1 cellular context compared by ENCODE assay signal in the genomic region with DNA sequence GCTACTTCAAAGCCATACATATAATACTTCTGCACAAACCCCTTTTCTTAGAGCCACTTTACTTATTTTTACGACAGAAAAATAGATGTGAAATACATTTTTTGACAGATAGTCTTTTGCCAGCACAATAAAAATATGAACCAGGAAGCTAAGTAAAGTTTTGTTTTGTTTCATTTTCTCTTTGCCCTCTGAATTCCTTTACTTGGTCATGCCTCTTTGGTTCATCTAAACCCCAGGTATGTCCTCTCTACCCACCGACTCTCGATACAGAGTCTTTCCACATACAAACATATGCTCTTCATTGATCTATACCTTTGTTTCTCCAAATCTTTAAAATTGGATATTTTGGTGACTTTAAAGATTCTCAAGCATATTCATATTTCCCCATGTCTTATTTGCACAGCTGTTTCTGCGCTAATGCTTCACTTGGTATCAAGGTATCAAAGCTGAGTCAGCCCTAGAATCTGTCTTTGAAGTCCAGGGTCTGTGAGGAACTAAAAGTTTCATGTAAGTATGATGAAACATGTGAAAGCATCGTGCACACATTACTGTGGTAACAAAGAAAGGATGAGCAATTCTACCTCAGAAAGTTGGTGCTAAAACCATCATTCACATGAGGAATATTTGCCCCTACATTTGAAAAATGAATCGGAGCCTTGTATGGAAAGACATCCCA.
TF ChIP-seq lines count a peak whose summit lies in the region.

No MANE protein-coding gene starts in this region.

TF ChIP-seq in GM12878, 131 proteins besides CTCF, POLR2A, EP300 and RAD21:
- TF ChIP-seq TCF7 (IDR thresholded peaks at IDR 0.05; ENCODE audit: borderline replicate concordance) (peak; percentile 33; the same call in 1 of the 2 replicates), CHD1 (IDR thresholded peaks at IDR 0.05; ENCODE audit: low read depth, low read length) (no peak), NFIC (IDR thresholded peaks at IDR 0.05; ENCODE audit: low read depth, low read length) (0 out of 2 replicates have a peak, but pooled peaks have one; percentile 28), RAD51 (IDR thresholded peaks at IDR 0.05) (no peak)
